In genomic region chr1:232005300-232005699, GRCh38 we compare ENCODE assay signal across 27 cellular contexts.
"Had no signal": no experiment of that assay in that cellular context is flagged by ENCODE, and none has a peak within 500 bp of the region (broad histone marks: within the 10 kb centered on the region; RNA-seq: fewer than 3 reads in every experiment).

No MANE protein-coding gene starts in this region.

- H3K27me3 ChIP-seq: stomach, suprapubic skin, testis, thyroid gland, tibial artery, tibial nerve, transverse colon, upper lobe of left lung, upper lobe of right lung, uterus, vagina had no signal

- H3K9me3 ChIP-seq: stomach, suprapubic skin, testis, thoracic aorta, thyroid gland, tibial artery, tibial nerve, transverse colon, upper lobe of left lung, upper lobe of right lung, uterus, vagina had no signal

- H3K36me3 ChIP-seq: stomach, suprapubic skin, thoracic aorta, thyroid gland, tibial artery, transverse colon, upper lobe of left lung, upper lobe of right lung, uterus, vagina had no signal

- H3K4me1 ChIP-seq: stomach, suprapubic skin, testis, thyroid gland, tibial artery, tibial nerve, upper lobe of left lung, upper lobe of right lung, uterus, vagina had no signal

- H3K27ac ChIP-seq: stomach, suprapubic skin, testis, thoracic aorta, thyroid gland, tibial artery, tibial nerve, transverse colon, upper lobe of left lung, upper lobe of right lung, uterus, vagina had no signal

- DNase-seq: stimulated activated CD4-positive, alpha-beta T cell treated with anti-CD3 and anti-CD28 coated beads, Interleukin-2, amount 100 ng/mL, for 48 hours; stimulated activated CD4-positive, alpha-beta T cell treated with anti-CD3 and anti-CD28 coated beads, Interleukin-4, amount 100 ng/mL, for 1 hour; stimulated activated CD4-positive, alpha-beta T cell treated with anti-CD3 and anti-CD28 coated beads, Interleukin-4, amount 100 ng/mL, for 24 hours; stimulated activated CD4-positive, alpha-beta T cell treated with anti-CD3 and anti-CD28 coated beads, Interleukin-4, amount 100 ng/mL, for 4 hours; stimulated activated CD8-positive, alpha-beta memory T cell treated with anti-CD3 and anti-CD28 coated beads, Interleukin-4, amount 100 ng/mL, for 48 hours; stimulated activated naive B cell treated with anti-CD40 and anti-IgM and Interleukin-4, amounts not matched to agents 10 μg/mL and 1 μg/mL and 100 μg/mL, for 72 hours; stimulated activated naive CD4-positive, alpha-beta T cell; stimulated activated naive CD4-positive, alpha-beta T cell treated with Interleukin-2 at 50 U/mL for 16 hours; stimulated activated naive CD8-positive, alpha-beta T cell treated with anti-CD3 and anti-CD28 coated beads, Interleukin-15, amount 100 ng/mL, for 72 hours; stimulated activated naive CD8-positive, alpha-beta T cell treated with anti-CD3 and anti-CD28 coated beads, Interleukin-15, Interleukin-2, amounts not matched to agents 100 U/mL and 50 U/mL, for 24 hours; stomach; substantia nigra; testis; thyroid gland; tibial artery; transverse colon; trophoblast cell; upper lobe of left lung; upper lobe of right lung; uterus had no signal

- ATAC-seq: stimulated activated effector memory CD8-positive, alpha-beta T cell treated with anti-CD3 and anti-CD28 coated beads, Interleukin-12 subunit alpha, Interleukin-12 subunit beta, amount 100 ng/mL, for 72 hours; stimulated activated memory B cell treated with anti-CD40 and anti-IgM and Interleukin-4, amounts not matched to agents 10 μg/mL and 1 μg/mL and 100 μg/mL, for 72 hours; stimulated activated naive B cell treated with anti-CD40 and anti-IgM and Interleukin-4, amounts not matched to agents 10 μg/mL and 1 μg/mL and 100 μg/mL, for 72 hours; stimulated activated naive CD8-positive, alpha-beta T cell treated with anti-CD3 and anti-CD28 coated beads, Interleukin-15, amount 100 ng/mL, for 72 hours; stimulated activated naive CD8-positive, alpha-beta T cell treated with anti-CD3 and anti-CD28 coated beads, Interleukin-15, Interleukin-2, amounts not matched to agents 100 U/mL and 50 U/mL, for 24 hours; upper lobe of right lung had no signal

- H3K4me3 ChIP-seq: stomach, suprapubic skin, testis, thoracic aorta, thyroid gland, tibial artery, tibial nerve, transverse colon, upper lobe of left lung, upper lobe of right lung, uterus, vagina had no signal

- FAIRE-seq: urothelium cell line had no signal
